1 cellular context compared by ENCODE assay signal in the genomic region with DNA sequence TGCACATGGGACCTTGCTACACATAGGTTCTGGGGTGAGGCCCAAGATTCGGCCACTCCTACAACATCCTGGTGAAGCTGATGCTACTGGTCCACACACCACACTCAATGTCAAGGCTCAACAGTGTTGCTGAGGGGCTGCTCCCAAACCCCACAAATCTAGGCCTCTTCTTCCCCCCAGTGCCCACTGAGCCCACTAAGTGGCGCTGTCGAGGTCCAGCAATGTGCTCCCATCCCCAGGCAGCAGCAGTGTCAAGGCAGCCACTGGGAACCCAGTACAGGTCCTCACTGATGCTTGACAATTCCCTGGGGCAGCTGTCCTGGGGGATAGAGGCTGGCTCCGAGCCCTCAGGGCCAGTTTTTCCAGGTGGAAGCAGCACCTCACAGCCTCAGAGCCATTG.
TF ChIP-seq lines count a peak whose summit lies in the region.

No MANE protein-coding gene starts in this region.

TF ChIP-seq in IMR-90, 13 proteins besides CTCF, POLR2A, EP300 and RAD21 (continued from another document):
- TF ChIP-seq RFX5 (IDR thresholded peaks at IDR 0.05; ENCODE audit: low read depth, low read length), result no peak
- TF ChIP-seq, protein P1, sequence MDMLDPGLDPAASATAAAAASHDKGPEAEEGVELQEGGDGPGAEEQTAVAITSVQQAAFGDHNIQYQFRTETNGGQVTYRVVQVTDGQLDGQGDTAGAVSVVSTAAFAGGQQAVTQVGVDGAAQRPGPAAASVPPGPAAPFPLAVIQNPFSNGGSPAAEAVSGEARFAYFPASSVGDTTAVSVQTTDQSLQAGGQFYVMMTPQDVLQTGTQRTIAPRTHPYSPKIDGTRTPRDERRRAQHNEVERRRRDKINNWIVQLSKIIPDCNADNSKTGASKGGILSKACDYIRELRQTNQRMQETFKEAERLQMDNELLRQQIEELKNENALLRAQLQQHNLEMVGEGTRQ (IDR thresholded peaks at IDR 0.05; ENCODE audit: low read depth, low read length), result no peak
- TF ChIP-seq BHLHE40 (IDR thresholded peaks at IDR 0.05; ENCODE audit: low read depth, low read length), result no peak
- TF ChIP-seq MAFK (IDR thresholded peaks at IDR 0.05; ENCODE audit: low read depth, low read length), result no peak
- TF ChIP-seq SMC3 (IDR thresholded peaks at IDR 0.05; ENCODE audit: low read depth, low read length), result no peak; the same call in 1 of the 2 replicates
- no peak for TF ChIP-seq CHD1 (IDR thresholded peaks at IDR 0.05; ENCODE audit: low read depth, low read length)
- TF ChIP-seq MAZ (IDR thresholded peaks at IDR 0.05; ENCODE audit: borderline replicate concordance, low read depth, low read length), result no peak
- TF ChIP-seq, protein P2, sequence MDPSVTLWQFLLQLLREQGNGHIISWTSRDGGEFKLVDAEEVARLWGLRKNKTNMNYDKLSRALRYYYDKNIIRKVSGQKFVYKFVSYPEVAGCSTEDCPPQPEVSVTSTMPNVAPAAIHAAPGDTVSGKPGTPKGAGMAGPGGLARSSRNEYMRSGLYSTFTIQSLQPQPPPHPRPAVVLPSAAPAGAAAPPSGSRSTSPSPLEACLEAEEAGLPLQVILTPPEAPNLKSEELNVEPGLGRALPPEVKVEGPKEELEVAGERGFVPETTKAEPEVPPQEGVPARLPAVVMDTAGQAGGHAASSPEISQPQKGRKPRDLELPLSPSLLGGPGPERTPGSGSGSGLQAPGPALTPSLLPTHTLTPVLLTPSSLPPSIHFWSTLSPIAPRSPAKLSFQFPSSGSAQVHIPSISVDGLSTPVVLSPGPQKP (IDR thresholded peaks at IDR 0.05; ENCODE audit: borderline replicate concordance, low read depth, low read length), result no peak
